8 cellular contexts compared by ENCODE assay signal in genomic region chr1:144461136-144461759, GRCh38. TPM values are rescaled to one million over a fixed set of nuclear protein-coding genes. Genes with fewer than 3 reads are reported as not detected.
DNase-seq lines count a peak whose midpoint lies in the region; ATAC-seq and TF ChIP-seq lines count a peak whose summit lies in the region.
"Not testable (repeated sequence)": the region's sequence is repeated elsewhere in the genome, so short reads cannot be mapped to it uniquely, and the experiment has no call there.

TSS of gene NBPF15 (minus strand) at chr1:144461669. CDS start at chr1:144440003, 21,666 bp downstream.

- H3K4me3 ChIP-seq in HAP-1 (peak within 1 kb of the TSS; percentile 78), MG63 (peak within 1 kb of the TSS; percentile 98), gastroesophageal sphincter (peak within 1 kb of the TSS; percentile 63 to 73), neuron (ENCODE audit: low read length) (peak within 1 kb of the TSS; percentile 68)

- peak within 1 kb of the TSS; percentile 72 to 86 for H3K27ac Mint-ChIP-seq in T-cell
- peak within 1 kb of the TSS; percentile 81 for H3K27ac Mint-ChIP-seq in activated naive CD8-positive, alpha-beta T cell treated with anti-CD3 and anti-CD28 coated beads for 36 hours

- not testable (repeated sequence) for H2AFZ ChIP-seq in neuron (ENCODE audit: low read depth, low read length)

- not testable (repeated sequence) for H3K4me1 Mint-ChIP-seq in T-cell; activated naive CD8-positive, alpha-beta T cell treated with anti-CD3 and anti-CD28 coated beads for 36 hours

- POLR2A ChIA-PET in T-cell (lab: Charles Lee): not testable (repeated sequence)

- TF ChIP-seq POLR2A in gastroesophageal sphincter (IDR thresholded peaks at IDR 0.05): peak; percentile 27 to 40

- not testable (repeated sequence) for H3K36me3 Mint-ChIP-seq in T-cell; activated naive CD8-positive, alpha-beta T cell treated with anti-CD3 and anti-CD28 coated beads for 36 hours

- no CpG with 5 or more reads among the region's 71 CpGs for WGBS in gastroesophageal sphincter (ENCODE audit: low coverage in 1 of 2), 2 donors

- TF ChIP-seq EP300 in gastroesophageal sphincter (IDR thresholded peaks at IDR 0.05): not testable (repeated sequence)

- in situ Hi-C loops in HAP-1 (cut with MboI; ENCODE audit: low sequenced_read_pairs): not testable (repeated sequence)

- not testable (repeated sequence) for H3K4me1 ChIP-seq in HAP-1; gastroesophageal sphincter; neuron (ENCODE audit: insufficient read depth, low read length)

- not testable (repeated sequence) for H3K27me3 Mint-ChIP-seq in T-cell; activated naive CD8-positive, alpha-beta T cell treated with anti-CD3 and anti-CD28 coated beads for 36 hours

- peak within 1 kb of the TSS; percentile 20 to 86 (median 78) for H3K27ac ChIP-seq in gastroesophageal sphincter

- H3K27me3 ChIP-seq in HAP-1 (ENCODE audit: low read depth); MG63; gastroesophageal sphincter; neuron (ENCODE audit: insufficient read depth, low read length): not testable (repeated sequence)

- H3K9me3 Mint-ChIP-seq in T-cell; activated naive CD8-positive, alpha-beta T cell treated with anti-CD3 and anti-CD28 coated beads for 36 hours: not testable (repeated sequence)

- ATAC-seq in T-cell (replicated peaks in 1 of 4) (peak; percentile 95 to 97 (median 96)), gastroesophageal sphincter (peak; percentile 98)

- not testable (repeated sequence) for TF ChIP-seq CTCF in gastroesophageal sphincter (IDR thresholded peaks at IDR 0.05)

- peak within 1 kb of the TSS; percentile 84 to 96 (median 90) for H3K4me3 Mint-ChIP-seq in T-cell
- peak within 1 kb of the TSS; percentile 89 for H3K4me3 Mint-ChIP-seq in activated naive CD8-positive, alpha-beta T cell treated with anti-CD3 and anti-CD28 coated beads for 36 hours

- peak; percentile 55 for DNase-seq in EL
- peak; percentile 17 to 83 for DNase-seq in HAP-1 (ENCODE audit: low spot score in 2 of 2)
- peak; percentile 83 for DNase-seq in MG63
- peak in 33 of 34 experiments; percentile 26 to 73 (median 61) for DNase-seq in T-cell
- peak; percentile 69 for DNase-seq in activated naive CD8-positive, alpha-beta T cell treated with anti-CD3 and anti-CD28 coated beads for 36 hours
- peak; percentile 47 to 72 (median 60) for DNase-seq in stimulated activated naive CD4-positive, alpha-beta T cell (lab: John Stamatoyannopoulos, UW)

- CTCF ChIA-PET in T-cell (lab: Charles Lee): not testable (repeated sequence)

- H3K9me3 ChIP-seq in HAP-1; MG63; gastroesophageal sphincter; neuron (ENCODE audit: low read length): not testable (repeated sequence)

- H3K36me3 ChIP-seq in HAP-1 (replicated peaks); MG63; gastroesophageal sphincter; neuron (ENCODE audit: insufficient read depth, low read length): not testable (repeated sequence)

RNA-seq across cellular contexts. Expression of gene NBPF15, which starts in this region (rescaled TPM):
- 16.1 and 24.4 TPM in 2 replicates for total RNA-seq in MG63 (2014; rRNA removed; shearing (Covaris generic); ENCODE audit: low replicate concordance)
- total RNA-seq in T-cell: 100 to 1,000 TPM in 4 of 5 donors, 10 to 100 TPM in 1; 84.7 to 178 (median 149) TPM
- 10 to 100 TPM; 17.7 to 17.8 TPM for total RNA-seq in activated naive CD8-positive, alpha-beta T cell treated with anti-CD3 and anti-CD28 coated beads for 36 hours
- total RNA-seq in gastroesophageal sphincter: 10 to 100 TPM; 16.1 to 34.4 (median 19.3) TPM

Comparison
In these comparisons a context has a peak if more than half of its experiments do, and no peak if none do; other contexts are left out.
1. Peak in every context shown above with its lines: DNase-seq, ATAC-seq, H3K4me3 ChIP-seq and H3K27ac ChIP-seq.